ENCODE assay signal across 7 cellular contexts in genomic region chr3:76537857-76538256, GRCh38.
A peak's percentile ranks its signal among the peaks of the same experiment; 100 is the strongest.
DNase-seq lines count a peak whose midpoint lies in the region; ATAC-seq lines count a peak whose summit lies in the region.

No MANE protein-coding gene starts in this region.

- peak; percentile 56 for ATAC-seq in GM18520 (IDR thresholded peaks at IDR 0.05; ENCODE audit: unreplicated experiment)
- peak; percentile 68 for ATAC-seq in GM19025 (IDR thresholded peaks at IDR 0.05; ENCODE audit: low read depth, unreplicated experiment)
- ATAC-seq in GM21529 (IDR thresholded peaks at IDR 0.05; ENCODE audit: unreplicated experiment) = peak; percentile 53
- ATAC-seq in HG02610 (IDR thresholded peaks at IDR 0.05; ENCODE audit: unreplicated experiment) = peak; percentile 43
- peak; percentile 76 for ATAC-seq in HG02885 (IDR thresholded peaks at IDR 0.05; ENCODE audit: poor library complexity, unreplicated experiment)
- ATAC-seq in HG03280 (IDR thresholded peaks at IDR 0.05; ENCODE audit: unreplicated experiment) = peak; percentile 58

- DNase-seq in MV-4-11 (lab: John Stamatoyannopoulos, UW) = peak; percentile 93

Comparison
In these comparisons a context has a peak if more than half of its experiments do, and no peak if none do; other contexts are left out.
1. Peak in every context shown above with its lines: DNase-seq and ATAC-seq.